Comparison of ENCODE assay signal across 17 cellular contexts in the genomic region with DNA sequence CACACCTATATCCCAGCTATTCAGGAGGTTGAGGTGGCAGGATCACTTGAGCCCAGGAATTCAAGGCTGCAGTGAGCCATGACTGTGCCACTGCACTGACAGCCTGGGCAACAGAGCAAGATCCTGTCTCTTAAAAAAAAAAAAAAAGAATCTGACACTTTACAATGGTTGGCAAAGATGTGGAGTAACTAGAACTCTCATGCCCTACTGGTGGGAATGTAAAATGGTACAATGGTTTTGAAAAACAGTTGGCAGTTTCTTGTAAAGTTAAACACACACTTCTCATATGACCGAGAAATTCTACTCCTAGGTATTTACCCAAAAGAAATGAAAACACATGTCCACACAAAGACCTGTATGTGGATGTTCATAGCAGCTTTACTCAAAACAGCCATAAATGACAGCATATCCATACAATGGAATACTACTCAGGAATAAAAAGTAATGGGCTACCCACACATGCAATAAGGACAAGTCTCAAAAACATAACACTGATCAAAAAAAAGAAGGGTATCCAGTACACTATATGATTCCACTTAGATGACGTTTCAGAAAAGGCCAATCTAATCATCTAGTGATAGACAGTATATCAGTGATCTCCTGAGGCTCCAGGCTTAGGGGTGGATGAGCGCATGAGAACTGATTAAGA. TPM values are rescaled to one million over a fixed set of nuclear protein-coding genes. Genes with fewer than 3 reads are reported as not detected.
DNase-seq lines count a peak whose midpoint lies in the region; TF ChIP-seq lines count a peak whose summit lies in the region.
"Had no signal": no experiment of that assay in that cellular context is flagged by ENCODE, and none has a peak within 500 bp of the region (broad histone marks: within the 10 kb centered on the region; RNA-seq: fewer than 3 reads in every experiment).

No MANE protein-coding gene starts in this region.

- H3K27me3 ChIP-seq in AG04450 (ENCODE audit: control insufficient read depth, insufficient read depth, low read length): no peaks in the 10 kb centered on the region
- H3K27me3 ChIP-seq in adipocyte (replicated peaks; ENCODE audit: control insufficient read depth, insufficient read depth, low read length): no peaks in the 10 kb centered on the region
- H3K27me3 ChIP-seq: thyroid gland had no signal

- DNase-seq in AG04450 (ENCODE audit: low read depth, low spot score) (no peak), HCEC 1CT (peak; percentile 21), adipocyte (ENCODE audit: low read depth) (peak; percentile 28), fibroblast of villous mesenchyme (ENCODE audit: low read depth) (no peak), Ammon's horn (ENCODE audit: low spot score) (no peak), DMS53 (lab: John Stamatoyannopoulos, UW) (no peak), putamen (ENCODE audit: low spot score) (no peak), NCI-H187 (lab: John Stamatoyannopoulos, UW) (no peak)
- DNase-seq: CD4-positive, CD25-positive, alpha-beta regulatory T cell; cerebellar nuclear complex; GF-D8; hypothalamus; naive thymus-derived CD4-positive, alpha-beta T cell; NCI-H1105 treated with DMSO at 0.1 percent for 48 hours; NCI-H345; thyroid gland; WERI-Rb-1 had no signal

- no peak overlapping the region for H3K9ac ChIP-seq in adipocyte (ENCODE audit: low read length)

- H3K27ac ChIP-seq in AG04450 (ENCODE audit: low read depth, low read length): no peak overlapping the region
- H3K27ac ChIP-seq: thyroid gland, WERI-Rb-1 had no signal

- H3K4me3 ChIP-seq in AG04450 (ENCODE audit: low read depth, low read length) (no peak overlapping the region), adipocyte (ENCODE audit: low read length) (no peak overlapping the region), fibroblast of villous mesenchyme (ENCODE audit: low read depth, low read length) (no peak overlapping the region)
- H3K4me3 ChIP-seq: thyroid gland had no signal

- POLR2A ChIA-PET in AG04450 (lab: Yijun Ruan, JAX): interaction anchor here (0.6 kb wide), 1 partner anchor 619 kb away, joined by 4 read pairs; no protein-coding TSS in a partner anchor

- peaks cover 13% of the 10 kb centered on the region for H3K4me1 ChIP-seq in adipocyte (ENCODE audit: control insufficient read depth, insufficient read depth, low read length)
- H3K4me1 ChIP-seq: thyroid gland had no signal

- H3K36me3 ChIP-seq in adipocyte (ENCODE audit: control insufficient read depth, insufficient read depth, low read length, severe bottlenecking): no peaks in the 10 kb centered on the region
- H3K36me3 ChIP-seq: thyroid gland, WERI-Rb-1 had no signal

- TF ChIP-seq CTCF in AG04450 (IDR thresholded peaks at IDR 0.05; ENCODE audit: low read depth, low read length): peak; percentile 36; the same call in 1 of the 2 replicates
- peak; percentile 25 for TF ChIP-seq CTCF in fibroblast of villous mesenchyme (IDR thresholded peaks at IDR 0.05; ENCODE audit: insufficient read depth, low read depth, low read length)

- H3K9me3 ChIP-seq in AG04450 (ENCODE audit: control insufficient read depth, insufficient read depth, low read length) (no peaks in the 10 kb centered on the region; the same call in 1 of the 2 replicates), adipocyte (ENCODE audit: control insufficient read depth, low read length) (no peaks in the 10 kb centered on the region)
- H3K9me3 ChIP-seq: thyroid gland had no signal

- CTCF ChIA-PET in AG04450 (lab: Charles Lee): no interaction called here

RNA-seq across cellular contexts. Expression of a gene that starts 58.1 kb away (rescaled TPM):
- 19.5 and 22.3 TPM in 2 replicates for polyA plus RNA-seq in AG04450 (2011; rRNA removed)
- 24.3 and 26.0 TPM in 2 replicates for polyA minus RNA-seq in AG04450 (2011; rRNA and poly(A)+ RNA removed)
- total RNA-seq in fibroblast of villous mesenchyme: 38.0 and 44.0 TPM in 2 replicates

Comparison
In these comparisons a context has a peak if more than half of its experiments do, and no peak if none do; other contexts are left out.
1. DNase-seq: peak in HCEC 1CT (single experiment) and adipocyte (single experiment); none in AG04450 (single experiment), fibroblast of villous mesenchyme (single experiment), Ammon's horn (single experiment), DMS53 (single experiment), putamen (single experiment) and NCI-H187 (0 of 2).